Comparison of ENCODE assay signal across 28 cellular contexts in the genomic region with DNA sequence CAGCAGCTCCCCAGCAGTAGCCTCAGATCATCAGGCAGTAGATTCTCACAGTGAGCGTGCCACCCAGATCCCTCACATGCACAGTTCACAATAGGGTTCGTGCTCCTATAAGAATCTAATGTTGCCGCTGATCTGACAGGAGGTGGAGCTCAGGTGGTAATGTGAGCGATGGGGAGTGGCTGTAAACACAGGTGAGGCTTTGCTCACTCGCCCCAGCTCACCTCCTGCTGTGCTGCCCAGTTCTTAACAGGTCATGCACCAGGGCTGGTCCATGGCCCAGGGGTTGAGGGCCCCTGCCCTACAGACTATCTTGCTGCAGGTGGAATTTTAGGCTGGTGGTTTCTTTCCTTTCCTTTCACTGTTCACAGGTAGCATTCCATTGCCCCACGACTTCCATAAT.
"Had no signal": no experiment of that assay in that cellular context is flagged by ENCODE, and none has a peak within 500 bp of the region (broad histone marks: within the 10 kb centered on the region; RNA-seq: fewer than 3 reads in every experiment).

No MANE protein-coding gene starts in this region.

- H3K4me3 Mint-ChIP-seq: activated CD4-positive, alpha-beta memory T cell treated with anti-CD3 and anti-CD28 coated beads, Interleukin-2, amount 10 ng/mL, durations not matched to agents 7 days and 5 days; activated naive CD4-positive, alpha-beta T cell treated with anti-CD3 and anti-CD28 coated beads, Interleukin-2, amount 10 ng/mL, durations not matched to agents 7 days and 5 days; activated naive CD8-positive, alpha-beta T cell; activated naive CD8-positive, alpha-beta T cell treated with anti-CD3 and anti-CD28 coated beads, Interleukin-2, amount 50 U/mL, for 24 hours; activated T-cell treated with anti-CD3 and anti-CD28 coated beads, Interleukin-2, amount 50 U/mL, for 4 hours; brain; T-helper 1 cell treated with Interleukin-12 subunit alpha and Interleukin-12 subunit beta and Interleukin-4 antibody, amounts not matched to agents 30 μg/mL and 1 μg/mL, for 36 hours; T-helper 2 cell treated with Interferon-gamma antibody and Interleukin-4, amounts not matched to agents 5 μg/mL and 100 μg/mL, for 36 hours had no signal

- H3K36me3 Mint-ChIP-seq: activated naive CD4-positive, alpha-beta T cell treated with anti-CD3 and anti-CD28 coated beads, Interleukin-2, amount 10 ng/mL, durations not matched to agents 7 days and 5 days; activated naive CD8-positive, alpha-beta T cell; brain had no signal

- H3K9me3 Mint-ChIP-seq: activated CD4-positive, alpha-beta memory T cell treated with anti-CD3 and anti-CD28 coated beads, Interleukin-2, amount 10 ng/mL, durations not matched to agents 7 days and 5 days; activated naive CD4-positive, alpha-beta T cell treated with anti-CD3 and anti-CD28 coated beads, Interleukin-2, amount 10 ng/mL, durations not matched to agents 7 days and 5 days; activated naive CD8-positive, alpha-beta T cell treated with anti-CD3 and anti-CD28 coated beads, Interleukin-2, amount 50 U/mL, for 24 hours; activated T-cell treated with anti-CD3 and anti-CD28 coated beads, Interleukin-2, amount 50 U/mL, for 4 hours; T-helper 1 cell treated with Interleukin-12 subunit alpha and Interleukin-12 subunit beta and Interleukin-4 antibody, amounts not matched to agents 30 μg/mL and 1 μg/mL, for 36 hours; T-helper 2 cell treated with Interferon-gamma antibody and Interleukin-4, amounts not matched to agents 5 μg/mL and 100 μg/mL, for 36 hours had no signal

- H3K4me1 Mint-ChIP-seq: activated CD4-positive, alpha-beta memory T cell treated with anti-CD3 and anti-CD28 coated beads, Interleukin-2, amount 10 ng/mL, durations not matched to agents 7 days and 5 days had no signal

- H3K36me3 ChIP-seq: SJSA1 had no signal

- H3K4me3 ChIP-seq: SJSA1 had no signal

- H3K4me1 ChIP-seq: SJSA1 had no signal

- ATAC-seq: Panc1 had no signal

- DNase-seq: activated CD4-positive, alpha-beta memory T cell treated with anti-CD3 and anti-CD28 coated beads, Interleukin-2, amount 10 ng/mL, durations not matched to agents 7 days and 5 days; activated CD4-positive, alpha-beta T cell treated with anti-CD3 and anti-CD28 coated beads for 4 hours; activated CD4-positive, alpha-beta T cell treated with anti-CD3 and anti-CD28 coated beads, Interleukin-2, amount 50 U/mL, for 1 hour; activated effector memory CD4-positive, alpha-beta T cell treated with Interleukin-2 at 50 U/mL for 16 hours; activated naive CD4-positive, alpha-beta T cell treated with anti-CD3 and anti-CD28 coated beads, Interleukin-2, amount 10 ng/mL, durations not matched to agents 7 days and 5 days; activated naive CD8-positive, alpha-beta T cell treated with anti-CD3 and anti-CD28 coated beads, Interleukin-2, amount 50 U/mL, for 24 hours; activated T-cell treated with anti-CD3 and anti-CD28 coated beads, Interleukin-2, amount 50 U/mL, for 4 hours; anterior cingulate cortex; caudate nucleus; MM.1S; MV-4-11; NCI-H1092; NCI-H1436 treated with DMSO at 0.1 percent for 48 hours; NCI-H1694 treated with DMSO at 0.1 percent for 48 hours; NCI-H2029; NCI-H2107; NCI-H2171; NCI-H510A; NCI-H526 treated with DMSO at 0.1 percent for 48 hours; SHP77 treated with DMSO at 0.1 percent for 48 hours; SK-N-SH had no signal

- H3K9me3 ChIP-seq: SJSA1, SK-N-SH had no signal

- H3K27ac Mint-ChIP-seq: activated CD4-positive, alpha-beta memory T cell treated with anti-CD3 and anti-CD28 coated beads, Interleukin-2, amount 10 ng/mL, durations not matched to agents 7 days and 5 days; activated naive CD4-positive, alpha-beta T cell treated with anti-CD3 and anti-CD28 coated beads, Interleukin-2, amount 10 ng/mL, durations not matched to agents 7 days and 5 days; brain; T-helper 1 cell treated with Interleukin-12 subunit alpha and Interleukin-12 subunit beta and Interleukin-4 antibody, amounts not matched to agents 30 μg/mL and 1 μg/mL, for 36 hours; T-helper 2 cell treated with Interferon-gamma antibody and Interleukin-4, amounts not matched to agents 5 μg/mL and 100 μg/mL, for 36 hours had no signal

- H3K27ac ChIP-seq: KMS-11, SJSA1 had no signal
